ENCODE assay signal across 28 cellular contexts in genomic region chr15:66234798-66235197, GRCh38. TPM values are rescaled to one million over a fixed set of nuclear protein-coding genes. Genes with fewer than 3 reads are reported as not detected.
"Had no signal": no experiment of that assay in that cellular context is flagged by ENCODE, and none has a peak within 500 bp of the region (broad histone marks: within the 10 kb centered on the region; RNA-seq: fewer than 3 reads in every experiment).

No MANE protein-coding gene starts in this region.

- H3K4me1 ChIP-seq: stomach, testis, thyroid gland, tibial artery, tibial nerve, transverse colon, upper lobe of left lung, upper lobe of right lung, uterus, vagina had no signal

- H3K9me3 ChIP-seq: stomach, suprapubic skin, testis, thoracic aorta, thyroid gland, tibial artery, tibial nerve, transverse colon, upper lobe of left lung, upper lobe of right lung, uterus, vagina had no signal

- H3K27me3 ChIP-seq: testis, thyroid gland, upper lobe of left lung, uterus, vagina had no signal

- H3K4me1 Mint-ChIP-seq: stimulated activated effector memory CD8-positive, alpha-beta T cell treated with anti-CD3 and anti-CD28 coated beads, Interleukin-12 subunit alpha, Interleukin-12 subunit beta, amount 100 ng/mL, for 72 hours; stimulated activated memory B cell treated with anti-CD40 and anti-IgM and Interleukin-4, amounts not matched to agents 10 μg/mL and 1 μg/mL and 100 μg/mL, for 72 hours; stimulated activated naive CD8-positive, alpha-beta T cell treated with anti-CD3 and anti-CD28 coated beads, Interleukin-15, amount 100 ng/mL, for 72 hours had no signal

- DNase-seq: stimulated activated CD4-positive, alpha-beta T cell treated with anti-CD3 and anti-CD28 coated beads, Interleukin-2, amount 100 ng/mL, for 48 hours; stimulated activated CD4-positive, alpha-beta T cell treated with anti-CD3 and anti-CD28 coated beads, Interleukin-4, amount 100 ng/mL, for 1 hour; stimulated activated CD4-positive, alpha-beta T cell treated with anti-CD3 and anti-CD28 coated beads, Interleukin-4, amount 100 ng/mL, for 24 hours; stimulated activated CD4-positive, alpha-beta T cell treated with anti-CD3 and anti-CD28 coated beads, Interleukin-4, amount 100 ng/mL, for 4 hours; stimulated activated naive B cell treated with anti-CD40 and anti-IgM and Interleukin-4, amounts not matched to agents 10 μg/mL and 1 μg/mL and 100 μg/mL, for 72 hours; stimulated activated naive CD4-positive, alpha-beta T cell; stimulated activated naive CD4-positive, alpha-beta T cell treated with Interleukin-2 at 50 U/mL for 16 hours; stimulated activated naive CD8-positive, alpha-beta T cell treated with anti-CD3 and anti-CD28 coated beads, Interleukin-15, amount 100 ng/mL, for 72 hours; stomach; substantia nigra; testis; thyroid gland; tibial artery; transverse colon; trophoblast cell; upper lobe of left lung; upper lobe of right lung; uterus had no signal

- H3K9me3 Mint-ChIP-seq: stimulated activated effector memory CD8-positive, alpha-beta T cell treated with anti-CD3 and anti-CD28 coated beads, Interleukin-12 subunit alpha, Interleukin-12 subunit beta, amount 100 ng/mL, for 72 hours; stimulated activated memory B cell treated with anti-CD40 and anti-IgM and Interleukin-4, amounts not matched to agents 10 μg/mL and 1 μg/mL and 100 μg/mL, for 72 hours; stimulated activated naive B cell treated with anti-CD40 and anti-IgM and Interleukin-4, amounts not matched to agents 10 μg/mL and 1 μg/mL and 100 μg/mL, for 72 hours; stimulated activated naive CD8-positive, alpha-beta T cell treated with anti-CD3 and anti-CD28 coated beads, Interleukin-15, amount 100 ng/mL, for 72 hours; stimulated activated naive CD8-positive, alpha-beta T cell treated with anti-CD3 and anti-CD28 coated beads, Interleukin-15, Interleukin-2, amounts not matched to agents 100 ng/mL and 50 ng/mL, for 24 hours; type B pancreatic cell had no signal

- H3K4me3 ChIP-seq: stomach, suprapubic skin, testis, thoracic aorta, thyroid gland, tibial artery, tibial nerve, transverse colon, upper lobe of left lung, upper lobe of right lung, uterus, vagina had no signal

- H3K4me3 Mint-ChIP-seq: stimulated activated effector memory CD8-positive, alpha-beta T cell treated with anti-CD3 and anti-CD28 coated beads, Interleukin-12 subunit alpha, Interleukin-12 subunit beta, amount 100 ng/mL, for 72 hours; stimulated activated memory B cell treated with anti-CD40 and anti-IgM and Interleukin-4, amounts not matched to agents 10 μg/mL and 1 μg/mL and 100 μg/mL, for 72 hours; stimulated activated naive B cell treated with anti-CD40 and anti-IgM and Interleukin-4, amounts not matched to agents 10 μg/mL and 1 μg/mL and 100 μg/mL, for 72 hours; stimulated activated naive CD8-positive, alpha-beta T cell treated with anti-CD3 and anti-CD28 coated beads, Interleukin-15, amount 100 ng/mL, for 72 hours; stimulated activated naive CD8-positive, alpha-beta T cell treated with anti-CD3 and anti-CD28 coated beads, Interleukin-15, Interleukin-2, amounts not matched to agents 100 ng/mL and 50 ng/mL, for 24 hours; type B pancreatic cell had no signal

- H3K36me3 ChIP-seq: stomach, suprapubic skin, thoracic aorta, thyroid gland, tibial artery, tibial nerve, transverse colon, upper lobe of left lung, upper lobe of right lung, uterus, vagina had no signal

- H3K36me3 Mint-ChIP-seq: stimulated activated effector memory CD8-positive, alpha-beta T cell treated with anti-CD3 and anti-CD28 coated beads, Interleukin-12 subunit alpha, Interleukin-12 subunit beta, amount 100 ng/mL, for 72 hours; stimulated activated memory B cell treated with anti-CD40 and anti-IgM and Interleukin-4, amounts not matched to agents 10 μg/mL and 1 μg/mL and 100 μg/mL, for 72 hours; stimulated activated naive B cell treated with anti-CD40 and anti-IgM and Interleukin-4, amounts not matched to agents 10 μg/mL and 1 μg/mL and 100 μg/mL, for 72 hours; type B pancreatic cell had no signal

- H3K27ac Mint-ChIP-seq: stimulated activated effector memory CD8-positive, alpha-beta T cell treated with anti-CD3 and anti-CD28 coated beads, Interleukin-12 subunit alpha, Interleukin-12 subunit beta, amount 100 ng/mL, for 72 hours; stimulated activated memory B cell treated with anti-CD40 and anti-IgM and Interleukin-4, amounts not matched to agents 10 μg/mL and 1 μg/mL and 100 μg/mL, for 72 hours; stimulated activated naive B cell treated with anti-CD40 and anti-IgM and Interleukin-4, amounts not matched to agents 10 μg/mL and 1 μg/mL and 100 μg/mL, for 72 hours; stimulated activated naive CD8-positive, alpha-beta T cell treated with anti-CD3 and anti-CD28 coated beads, Interleukin-15, amount 100 ng/mL, for 72 hours; stimulated activated naive CD8-positive, alpha-beta T cell treated with anti-CD3 and anti-CD28 coated beads, Interleukin-15, Interleukin-2, amounts not matched to agents 100 ng/mL and 50 ng/mL, for 24 hours; type B pancreatic cell had no signal

- H3K27ac ChIP-seq: stomach, suprapubic skin, testis, thoracic aorta, thyroid gland, tibial artery, tibial nerve, transverse colon, upper lobe of left lung, upper lobe of right lung, uterus, vagina had no signal

RNA-seq across cellular contexts. Expression of gene MEGF11, which starts 18.8 kb away (rescaled TPM):
- total RNA-seq: subcutaneous adipose tissue, thoracic aorta, ureter had no signal
